Comparison of ENCODE assay signal across 17 cellular contexts in genomic region chr5:66932446-66932845, GRCh38.
DNase-seq lines count a peak whose midpoint lies in the region; TF ChIP-seq lines count a peak whose summit lies in the region.
"Had no signal": no experiment of that assay in that cellular context is flagged by ENCODE, and none has a peak within 500 bp of the region (broad histone marks: within the 10 kb centered on the region; RNA-seq: fewer than 3 reads in every experiment).

No MANE protein-coding gene starts in this region.

- TF ChIP-seq CTCF in epithelial cell of esophagus (IDR thresholded peaks at IDR 0.05; ENCODE audit: insufficient read depth, low read depth, low read length, missing control alignments) = no peak
- TF ChIP-seq CTCF in foreskin fibroblast (IDR thresholded peaks at IDR 0.05; ENCODE audit: low read depth, low read length) = no peak
- no peak for TF ChIP-seq CTCF in endothelial cell (IDR thresholded peaks at IDR 0.05; ENCODE audit: unreplicated experiment)
- TF ChIP-seq CTCF in ascending aorta (IDR thresholded peaks at IDR 0.05) = no peak

- no peaks in the 10 kb centered on the region for H3K9me3 ChIP-seq in ascending aorta

- H3K27ac ChIP-seq in ACC112 (ENCODE audit: low read depth, low read length) (peak overlapping the region; percentile 34; the same call in 1 of the 2 replicates), ascending aorta (no peak overlapping the region)

- H3K9me3 Mint-ChIP-seq in endothelial cell (ENCODE audit: unreplicated experiment) = no peaks in the 10 kb centered on the region

- H3K4me1 ChIP-seq in ACC112 (ENCODE audit: control insufficient read depth, insufficient read depth, low read length, unreplicated experiment) = peaks cover 14% of the 10 kb centered on the region
- no peaks in the 10 kb centered on the region for H3K4me1 ChIP-seq in ascending aorta

- no peak overlapping the region for H3K4me3 ChIP-seq in ACC112 (ENCODE audit: low read depth, low read length)
- H3K4me3 ChIP-seq in epithelial cell of esophagus (ENCODE audit: low read length) = no peak overlapping the region
- H3K4me3 ChIP-seq in foreskin fibroblast (ENCODE audit: low read depth in 1 of 2, low read length in 2 of 2) = no peak overlapping the region
- H3K4me3 ChIP-seq in ascending aorta = no peak overlapping the region
- H3K4me3 ChIP-seq: GM12878 had no signal

- peaks cover 18% of the 10 kb centered on the region for H3K4me1 Mint-ChIP-seq in endothelial cell (ENCODE audit: unreplicated experiment)

- H3K27me3 Mint-ChIP-seq in endothelial cell (ENCODE audit: unreplicated experiment) = peaks cover 2% of the 10 kb centered on the region

- H3K27ac Mint-ChIP-seq in endothelial cell (ENCODE audit: unreplicated experiment) = no peak overlapping the region

- H3K4me3 Mint-ChIP-seq in endothelial cell (ENCODE audit: unreplicated experiment) = no peak overlapping the region

- peak overlapping the region; percentile 71 for H2AFZ ChIP-seq in ACC112 (ENCODE audit: low read length, unreplicated experiment)

- peaks cover 29% of the 10 kb centered on the region for H3K36me3 Mint-ChIP-seq in endothelial cell (ENCODE audit: low read depth, unreplicated experiment)

- H3K79me2 ChIP-seq in ACC112 (ENCODE audit: control insufficient read depth, insufficient read depth, low read length, unreplicated experiment) = no peaks in the 10 kb centered on the region

- intact Hi-C loops in ascending aorta (cut with DNase I) = no loop called here

- DNase-seq in OCI-M1 (lab: John Stamatoyannopoulos, UW) (peak; percentile 35), epithelial cell of esophagus (ENCODE audit: low read depth) (peak; percentile 45), foreskin fibroblast (peak; percentile 43 to 67), ecto neural progenitor cell (ENCODE audit: low spot score) (no peak), endothelial cell (ENCODE audit: low spot score) (no peak), ascending aorta (ENCODE audit: low spot score in 2 of 2) (no peak)
- no peak for DNase-seq in activated CD8-positive, alpha-beta memory T cell treated with anti-CD3 and anti-CD28 coated beads, Interleukin-2, amount 50 U/mL, for 4 hours
- DNase-seq: C1 segment of cervical spinal cord, DMS79 treated with DMSO at 0.1 percent for 48 hours, GDM1, KG1, NCI-H1436 treated with DMSO at 0.1 percent for 48 hours, NCI-H2081, NCI-H510A treated with DMSO at 0.1 percent for 48 hours, NCI-H82 had no signal

- no peaks in the 10 kb centered on the region for H3K27me3 ChIP-seq in ACC112 (ENCODE audit: insufficient read depth, low read length)
- no peaks in the 10 kb centered on the region for H3K27me3 ChIP-seq in ascending aorta

- no peaks in the 10 kb centered on the region for H3K36me3 ChIP-seq in ACC112 (ENCODE audit: insufficient read depth, low read length)
- H3K36me3 ChIP-seq in ascending aorta = no peaks in the 10 kb centered on the region

Comparison
In these comparisons a context has a peak if more than half of its experiments do, and no peak if none do; other contexts are left out.
1. DNase-seq: peak in OCI-M1 (single experiment), epithelial cell of esophagus (single experiment) and foreskin fibroblast (2 of 2); none in ecto neural progenitor cell (single experiment), endothelial cell (single experiment), activated CD8-positive, alpha-beta memory T cell treated with anti-CD3 and anti-CD28 coated beads, Interleukin-2, amount 50 U/mL, for 4 hours (single experiment) and ascending aorta (0 of 2).